In genomic region chr5:95808686-95809413, GRCh38 we compare ENCODE assay signal across 8 cellular contexts. TPM values are rescaled to one million over a fixed set of nuclear protein-coding genes. Genes with fewer than 3 reads are reported as not detected.
DNase-seq lines count a peak whose midpoint lies in the region; ATAC-seq and TF ChIP-seq lines count a peak whose summit lies in the region.

No MANE protein-coding gene starts in this region.

- no peaks in the 10 kb centered on the region for H3K27me3 ChIP-seq in A673 (replicated peaks; ENCODE audit: insufficient read depth, low read depth, low read length, poor library complexity)
- no peaks in the 10 kb centered on the region for H3K27me3 ChIP-seq in lung (ENCODE audit: control insufficient read depth, insufficient read depth)

- DNase-seq in A673 (ENCODE audit: low spot score) (peak; percentile 96), T-helper 2 cell (peak; percentile 23 to 94 (median 70)), lung (ENCODE audit: low spot score) (peak; percentile 53), NCI-H524 (lab: John Stamatoyannopoulos, UW) (no peak)
- DNase-seq in stimulated activated CD8-positive, alpha-beta memory T cell treated with anti-CD3 and anti-CD28 coated beads, Interleukin-7, amount 100 ng/mL, for 4 hours (ENCODE audit: low read depth in 2 of 2): peak; percentile 68 to 71

- 21 to 39% methylated on average over 10 of the region's 10 CpGs for WGBS in lung, 2 donors

- BruUV-seq in A673 (replicated peaks; lab: Mats Ljungman, UMichigan): no TSS peak

- H3K36me3 ChIP-seq in A673 (ENCODE audit: insufficient read depth, low read length, poor library complexity, severe bottlenecking) (no peaks in the 10 kb centered on the region), lung (ENCODE audit: control insufficient read depth in 2 of 2, insufficient read depth in 2 of 2, low read length in 2 of 2) (no peaks in the 10 kb centered on the region)

- ATAC-seq in GM19043 (IDR thresholded peaks at IDR 0.05; ENCODE audit: low read depth, unreplicated experiment) (peak; percentile 99), HG03135 (IDR thresholded peaks at IDR 0.05; ENCODE audit: unreplicated experiment) (peak; percentile 100), lung (ENCODE audit: insufficient read depth, low FRiP score) (peak; percentile 73)

- H3K4me3 Mint-ChIP-seq in brain: no peak overlapping the region

- H3K4me1 Mint-ChIP-seq in brain: peaks cover 40% of the 10 kb centered on the region

- H3K27ac ChIP-seq in A673 (ENCODE audit: low read depth, low read length, poor library complexity, severe bottlenecking): peak overlapping the region; percentile 51
- peak overlapping the region; percentile 15 to 85 for H3K27ac ChIP-seq in lung (ENCODE audit: low read depth in 1 of 2, low read length in 1 of 2)

- intact Hi-C loops in A673 (cut with micrococcal nuclease; ENCODE audit: unreplicated experiment): no loop called here

- TF ChIP-seq CTCF in A673 (conservative IDR thresholded peaks at IDR 0.05; ENCODE audit: low read depth, low read length) (no peak), brain (conservative IDR thresholded peaks at IDR 0.05) (no peak), lung (IDR thresholded peaks at IDR 0.05; ENCODE audit: control extremely low read depth, extremely low read depth) (no peak)

- CTCF ChIA-PET in A673 (lab: Charles Lee): interaction anchor here (0.6 to 1.5 kb wide), 3 partner anchors 14 to 28 kb away, joined by 3 to 6 read pairs (median 5); partner anchors contain the start of gene GLRX

- POLR2A ChIA-PET in A673 (lab: Charles Lee; ENCODE audit: low non-redundant PET): no interaction called here

- peaks cover 0 to 3% (median 0%) of the 10 kb centered on the region in 5 experiments for H3K9me3 Mint-ChIP-seq in brain

- H3K4me3 ChIP-seq in A673 (ENCODE audit: low read depth, low read length, poor library complexity, severe bottlenecking) (no peak overlapping the region), lung (no peak overlapping the region)

- no peaks in the 10 kb centered on the region for H3K9me3 ChIP-seq in A673 (ENCODE audit: low read depth, low read length, poor library complexity, severe bottlenecking)
- no peaks in the 10 kb centered on the region for H3K9me3 ChIP-seq in lung (ENCODE audit: control insufficient read depth in 2 of 2, insufficient read depth in 1 of 2, low read length in 1 of 2)

- peaks cover 39% of the 10 kb centered on the region for H3K4me1 ChIP-seq in A673 (ENCODE audit: insufficient read depth, low read length, poor library complexity, severe bottlenecking)
- peaks cover 13 to 30% of the 10 kb centered on the region in 2 donors for H3K4me1 ChIP-seq in lung (ENCODE audit: control insufficient read depth in 2 of 2, insufficient read depth in 2 of 2, low read length in 2 of 2)

- H3K36me3 Mint-ChIP-seq in brain: peaks cover 20% of the 10 kb centered on the region

- H3K27ac Mint-ChIP-seq in brain: peak overlapping the region in 4 of 5 experiments; percentile 25 to 46 (median 34)

- peaks cover 4% of the 10 kb centered on the region for H3K27me3 Mint-ChIP-seq in brain

RNA-seq across cellular contexts. Expression of gene GLRX, which starts 13.7 kb away (rescaled TPM):
- total RNA-seq in A673 (2021) (27.3 and 28.6 TPM in 2 replicates), lung (10 to 100 TPM; 23.1 to 78.7 TPM)
- polyA plus RNA-seq in brain (ENCODE audit: insufficient read depth, low read depth, low replicate concordance) (12.5 TPM), lung (100 to 1,000 TPM; 104 to 300 TPM)

Comparison
In these comparisons a context has a peak if more than half of its experiments do, and no peak if none do; other contexts are left out.
1. DNase-seq: peak in A673 (single experiment), T-helper 2 cell (5 of 5), lung (single experiment) and stimulated activated CD8-positive, alpha-beta memory T cell treated with anti-CD3 and anti-CD28 coated beads, Interleukin-7, amount 100 ng/mL, for 4 hours (2 of 2); none in NCI-H524 (0 of 2).
2. Peak in every context shown above with its lines, with median percentiles within 50 percentile points of each other: ATAC-seq.